In genomic region chr2:99317156-99317872, GRCh38 we compare ENCODE assay signal across 22 cellular contexts. TPM values are rescaled to one million over a fixed set of nuclear protein-coding genes. Genes with fewer than 3 reads are reported as not detected.
A peak's percentile ranks its signal among the peaks of the same experiment; 100 is the strongest.
DNase-seq lines count a peak whose midpoint lies in the region; ATAC-seq and TF ChIP-seq lines count a peak whose summit lies in the region.
"Had no signal": no experiment of that assay in that cellular context is flagged by ENCODE, and none has a peak within 500 bp of the region (broad histone marks: within the 10 kb centered on the region; RNA-seq: fewer than 3 reads in every experiment).

No MANE protein-coding gene starts in this region.

- no peak for DNase-seq in Caco-2
- DNase-seq in activated naive CD8-positive, alpha-beta T cell treated with anti-CD3 and anti-CD28 coated beads, Interleukin-2, amount 10 ng/mL, durations not matched to agents 7 days and 5 days: no peak
- DNase-seq in iris pigment epithelial cell (ENCODE audit: low read depth): peak; percentile 5
- DNase-seq in trophoblast cell: peak; percentile 99
- DNase-seq in NCI-H1436 treated with DMSO at 0.1 percent for 48 hours (lab: John Stamatoyannopoulos, UW): no peak
- DNase-seq: CD4-positive, CD25-positive, alpha-beta regulatory T cell; EL; GDM1; NCI-H1092; NCI-H1417 treated with DMSO at 0.1 percent for 48 hours; NCI-H187 treated with DMSO at 0.1 percent for 48 hours; NCI-H2171 treated with DMSO at 0.1 percent for 48 hours; NCI-H524 treated with DMSO at 0.1 percent for 48 hours; NCI-H774; SIG-M5; SK-N-SH had no signal

- no peak overlapping the region for H2BK120ac ChIP-seq in trophoblast cell (ENCODE audit: insufficient read depth, low read length, poor library complexity)

- H4K91ac ChIP-seq in trophoblast cell (ENCODE audit: low read depth, low read length): no peak overlapping the region

- peak overlapping the region; percentile 5 for H3K4me3 Mint-ChIP-seq in Caco-2 (ENCODE audit: unreplicated experiment)
- no peak overlapping the region for H3K4me3 Mint-ChIP-seq in activated naive CD8-positive, alpha-beta T cell treated with anti-CD3 and anti-CD28 coated beads, Interleukin-2, amount 10 ng/mL, durations not matched to agents 7 days and 5 days
- H3K4me3 Mint-ChIP-seq: CD4-positive, CD25-positive, alpha-beta regulatory T cell; IgD-negative memory B cell had no signal

- H3K4ac ChIP-seq in trophoblast cell (ENCODE audit: low read depth, low read length): no peak overlapping the region

- no peak overlapping the region for H2BK5ac ChIP-seq in trophoblast cell (ENCODE audit: low read depth, low read length, poor library complexity)

- no peak overlapping the region for H2AFZ ChIP-seq in trophoblast cell (ENCODE audit: insufficient read depth, low read length, poor library complexity)

- H4K8ac ChIP-seq in trophoblast cell (ENCODE audit: low read depth, low read length): no peak overlapping the region

- H3K36me3 ChIP-seq in Caco-2 (ENCODE audit: control insufficient read depth, insufficient read depth, low read length) (peaks cover 3% of the 10 kb centered on the region; the same call in 1 of the 2 replicates), trophoblast cell (ENCODE audit: control insufficient read depth in 1 of 2, insufficient read depth in 2 of 2, low read length in 2 of 2) (peaks cover 6 to 15% of the 10 kb centered on the region in 2 experiments)

- no peaks in the 10 kb centered on the region for H3K9me3 ChIP-seq in Caco-2
- H3K9me3 ChIP-seq in trophoblast cell (ENCODE audit: insufficient read depth, low read depth, low read length): no peaks in the 10 kb centered on the region
- H3K9me3 ChIP-seq: BLaER1, SK-N-SH had no signal

- no peaks in the 10 kb centered on the region for H3K27me3 ChIP-seq in Caco-2 (replicated peaks; ENCODE audit: control insufficient read depth, insufficient read depth, low read length)
- H3K27me3 ChIP-seq in trophoblast cell (ENCODE audit: insufficient read depth, low read length): no peaks in the 10 kb centered on the region
- H3K27me3 ChIP-seq: BLaER1 had no signal

- no peak overlapping the region for H3K4me2 ChIP-seq in trophoblast cell (ENCODE audit: low read length)
- H3K4me2 ChIP-seq: BLaER1, SK-N-SH had no signal

- intact Hi-C loops in Caco-2 (cut with micrococcal nuclease; ENCODE audit: unreplicated experiment): no loop called here

- H3K18ac ChIP-seq in trophoblast cell (ENCODE audit: low read length): no peak overlapping the region

- H3K9ac ChIP-seq in trophoblast cell (ENCODE audit: low read length): no peak overlapping the region
- H3K9ac ChIP-seq: BLaER1, SK-N-SH had no signal

- no peak overlapping the region for H3K4me3 ChIP-seq in Caco-2 (ENCODE audit: low read depth, low read length)
- no peak overlapping the region for H3K4me3 ChIP-seq in trophoblast cell (ENCODE audit: low read depth, low read length)
- H3K4me3 ChIP-seq: BLaER1, GM12878 had no signal

- H2BK12ac ChIP-seq in trophoblast cell (ENCODE audit: low read length): no peak overlapping the region

- no peak overlapping the region for H3K27ac ChIP-seq in trophoblast cell (ENCODE audit: low read depth, low read length)
- H3K27ac ChIP-seq: BLaER1 had no signal

- H3K79me1 ChIP-seq in trophoblast cell (ENCODE audit: low read length): no peaks in the 10 kb centered on the region

- no peaks in the 10 kb centered on the region for H3K79me2 ChIP-seq in trophoblast cell (ENCODE audit: control insufficient read depth, insufficient read depth, low read length, poor library complexity)

- POLR2A ChIA-PET in Caco-2 (lab: Charles Lee): no interaction called here
- POLR2A ChIA-PET in activated naive CD8-positive, alpha-beta T cell treated with anti-CD3 and anti-CD28 coated beads, Interleukin-2, amount 10 ng/mL, durations not matched to agents 7 days and 5 days (lab: Charles Lee): no interaction called here

- H3K4me1 Mint-ChIP-seq in Caco-2 (ENCODE audit: low read depth, unreplicated experiment): no peaks in the 10 kb centered on the region
- no peaks in the 10 kb centered on the region for H3K4me1 Mint-ChIP-seq in activated naive CD8-positive, alpha-beta T cell treated with anti-CD3 and anti-CD28 coated beads, Interleukin-2, amount 10 ng/mL, durations not matched to agents 7 days and 5 days

- peaks cover 57% of the 10 kb centered on the region for H3K36me3 Mint-ChIP-seq in Caco-2 (ENCODE audit: insufficient read depth, unreplicated experiment)
- H3K36me3 Mint-ChIP-seq in activated naive CD8-positive, alpha-beta T cell treated with anti-CD3 and anti-CD28 coated beads, Interleukin-2, amount 10 ng/mL, durations not matched to agents 7 days and 5 days: peaks cover 33% of the 10 kb centered on the region

- no peak overlapping the region for H2AK5ac ChIP-seq in trophoblast cell (ENCODE audit: low read length)

- no CpG with 5 or more reads among the region's 9 CpGs for WGBS in trophoblast cell (ENCODE audit: extremely low coverage, insufficient coverage, insufficient read length)

- H3K27ac Mint-ChIP-seq in Caco-2 (ENCODE audit: unreplicated experiment): no peak overlapping the region
- H3K27ac Mint-ChIP-seq in activated naive CD8-positive, alpha-beta T cell treated with anti-CD3 and anti-CD28 coated beads, Interleukin-2, amount 10 ng/mL, durations not matched to agents 7 days and 5 days: peak overlapping the region; percentile 26
- H3K27ac Mint-ChIP-seq: CD4-positive, CD25-positive, alpha-beta regulatory T cell; IgD-negative memory B cell had no signal

- no peaks in the 10 kb centered on the region for H3K9me3 Mint-ChIP-seq in Caco-2 (ENCODE audit: unreplicated experiment)
- H3K9me3 Mint-ChIP-seq in activated naive CD8-positive, alpha-beta T cell treated with anti-CD3 and anti-CD28 coated beads, Interleukin-2, amount 10 ng/mL, durations not matched to agents 7 days and 5 days: no peaks in the 10 kb centered on the region

- H3K23ac ChIP-seq in trophoblast cell (ENCODE audit: low read length): no peak overlapping the region

- TF ChIP-seq CTCF in Caco-2 (IDR thresholded peaks at IDR 0.05; ENCODE audit: insufficient read depth in 1 of 2, low read depth in 1 of 2, low read length in 1 of 2, severe bottlenecking in 1 of 2, unreplicated experiment in 1 of 2): no peak

- ATAC-seq in activated naive CD8-positive, alpha-beta T cell treated with anti-CD3 and anti-CD28 coated beads, Interleukin-2, amount 10 ng/mL, durations not matched to agents 7 days and 5 days (ENCODE audit: low read depth): no peak
- no peak for ATAC-seq in HG02610 (IDR thresholded peaks at IDR 0.05; ENCODE audit: unreplicated experiment)
- ATAC-seq in GM19463 (IDR thresholded peaks at IDR 0.05; ENCODE audit: unreplicated experiment): no peak
- ATAC-seq: GM12878, HCT116 had no signal

- no peaks in the 10 kb centered on the region for H3K27me3 Mint-ChIP-seq in Caco-2 (ENCODE audit: insufficient read depth, unreplicated experiment)
- no peaks in the 10 kb centered on the region for H3K27me3 Mint-ChIP-seq in activated naive CD8-positive, alpha-beta T cell treated with anti-CD3 and anti-CD28 coated beads, Interleukin-2, amount 10 ng/mL, durations not matched to agents 7 days and 5 days
- H3K27me3 Mint-ChIP-seq: CD4-positive, CD25-positive, alpha-beta regulatory T cell; IgD-negative memory B cell had no signal

- no peak overlapping the region for H3K14ac ChIP-seq in trophoblast cell (ENCODE audit: low read length)

- BruUV-seq in Caco-2 (replicated peaks; lab: Mats Ljungman, UMichigan): no TSS peak

- H3K4me1 ChIP-seq in Caco-2 (no peaks in the 10 kb centered on the region), trophoblast cell (ENCODE audit: control insufficient read depth in 1 of 2, insufficient read depth in 2 of 2, low read length in 2 of 2) (peaks cover 0 to 2% of the 10 kb centered on the region in 2 experiments)
- H3K4me1 ChIP-seq: BLaER1 had no signal

- CTCF ChIA-PET in Caco-2 (lab: Charles Lee): no interaction called here

- H4K12ac ChIP-seq in trophoblast cell (ENCODE audit: low read depth, low read length): no peak overlapping the region

RNA-seq across cellular contexts. Expression of gene LYG1, which starts 16.3 kb away (rescaled TPM):
- total RNA-seq in Caco-2 (2022): 0.67 and 0.93 TPM in 2 replicates
- total RNA-seq in activated naive CD8-positive, alpha-beta T cell treated with anti-CD3 and anti-CD28 coated beads, Interleukin-2, amount 10 ng/mL, durations not matched to agents 7 days and 5 days: 1 to 10 TPM; 2.4 to 2.5 TPM
- polyA plus RNA-seq in trophoblast cell (2013): 0.81 and 1.0 TPM in 2 replicates

RNA-seq across cellular contexts. Expression of gene TXNDC9, which starts 18.8 kb away (rescaled TPM):
- 41.1 and 48.2 TPM in 2 replicates for total RNA-seq in Caco-2 (2022)
- total RNA-seq in activated naive CD8-positive, alpha-beta T cell treated with anti-CD3 and anti-CD28 coated beads, Interleukin-2, amount 10 ng/mL, durations not matched to agents 7 days and 5 days: 10 to 100 TPM; 26.9 to 32.2 TPM
- polyA plus RNA-seq in trophoblast cell (2013): 46.1 and 47.8 TPM in 2 replicates

RNA-seq across cellular contexts. Expression of gene EIF5B, which starts 19.9 kb away (rescaled TPM):
- 71.5 and 79.5 TPM in 2 replicates for total RNA-seq in Caco-2 (2022)
- total RNA-seq in activated naive CD8-positive, alpha-beta T cell treated with anti-CD3 and anti-CD28 coated beads, Interleukin-2, amount 10 ng/mL, durations not matched to agents 7 days and 5 days: 10 to 100 TPM; 40.3 to 40.9 TPM
- 88.3 and 93.5 TPM in 2 replicates for polyA plus RNA-seq in trophoblast cell (2013)

Comparison
In these comparisons a context has a peak if more than half of its experiments do, and no peak if none do; other contexts are left out.
1. DNase-seq: peak in iris pigment epithelial cell (single experiment) and trophoblast cell (2 of 2); none in Caco-2 (0 of 2), activated naive CD8-positive, alpha-beta T cell treated with anti-CD3 and anti-CD28 coated beads, Interleukin-2, amount 10 ng/mL, durations not matched to agents 7 days and 5 days (single experiment) and NCI-H1436 treated with DMSO at 0.1 percent for 48 hours (single experiment).